Comparison of ENCODE assay signal across 14 cellular contexts in genomic region chr20:32450484-32451061, GRCh38.
DNase-seq lines count a peak whose midpoint lies in the region; TF ChIP-seq lines count a peak whose summit lies in the region.
"Had no signal": no experiment of that assay in that cellular context is flagged by ENCODE, and none has a peak within 500 bp of the region (broad histone marks: within the 10 kb centered on the region; RNA-seq: fewer than 3 reads in every experiment).

No MANE protein-coding gene starts in this region.

- peaks cover 71 to 100% (median 100%) of the 10 kb centered on the region in 11 experiments; a peak in 21 of 22 replicates for H4K20me1 ChIP-seq in BLaER1 treated with 17β-estradiol and CSF1 and Interleukin-3, amounts not matched to agents 10 nM and 100 nM

- peaks cover 44% of the 10 kb centered on the region for H3K36me3 Mint-ChIP-seq in nephron progenitor cell (ENCODE audit: low read depth)

- peaks cover 46% of the 10 kb centered on the region for H3K4me1 Mint-ChIP-seq in nephron progenitor cell

- TF ChIP-seq CTCF in GM10248 (IDR thresholded peaks at IDR 0.05; ENCODE audit: control extremely low read depth, extremely low read depth, low read depth, missing control alignments) = no peak
- TF ChIP-seq CTCF in nephron progenitor cell (IDR thresholded peaks at IDR 0.05) = no peak

- H3K36me3 ChIP-seq in BLaER1 treated with 17β-estradiol and CSF1 and Interleukin-3, amounts not matched to agents 10 nM and 100 nM = peaks cover 69 to 100% (median 91%) of the 10 kb centered on the region in 11 experiments

- CTCF ChIA-PET in GM10248 (lab: Yijun Ruan, JAX) = no interaction called here

- no peaks in the 10 kb centered on the region for H3K9me3 ChIP-seq in BLaER1 treated with 17β-estradiol and CSF1 and Interleukin-3, amounts not matched to agents 10 nM and 100 nM (replicated peaks in 1 of 11)
- H3K9me3 ChIP-seq: right lobe of liver had no signal

- H3K27ac ChIP-seq in BLaER1 treated with 17β-estradiol and CSF1 and Interleukin-3, amounts not matched to agents 10 nM and 100 nM = peak overlapping the region in 1 of 11 experiments; percentile 23; a peak in 3 of 22 replicates
- peak overlapping the region; percentile 70 for H3K27ac ChIP-seq in caudate nucleus (ENCODE audit: low read depth, low read length)
- H3K27ac ChIP-seq: right lobe of liver had no signal

- peak overlapping the region; percentile 92 for H3K27ac Mint-ChIP-seq in nephron progenitor cell

- no peaks in the 10 kb centered on the region for H3K9me3 Mint-ChIP-seq in nephron progenitor cell
- H3K9me3 Mint-ChIP-seq: H9; T-helper 1 cell treated with Interleukin-12 subunit alpha and Interleukin-12 subunit beta and Interleukin-4 antibody, amounts not matched to agents 30 μg/mL and 1 μg/mL, for 36 hours had no signal

- H3K4me3 Mint-ChIP-seq in nephron progenitor cell = no peak overlapping the region
- H3K4me3 Mint-ChIP-seq: H9; T-helper 1 cell treated with Interleukin-12 subunit alpha and Interleukin-12 subunit beta and Interleukin-4 antibody, amounts not matched to agents 30 μg/mL and 1 μg/mL, for 36 hours had no signal

- H3K27me3 Mint-ChIP-seq in nephron progenitor cell (ENCODE audit: low read depth, poor library complexity) = peaks cover 2% of the 10 kb centered on the region

- POLR2A ChIA-PET in GM10248 (lab: Yijun Ruan, JAX) = no interaction called here

- H3K9ac ChIP-seq in BLaER1 treated with 17β-estradiol and CSF1 and Interleukin-3, amounts not matched to agents 10 nM and 100 nM = peak overlapping the region in 3 of 11 experiments; percentile 6 to 59 (median 49); a peak in 4 of 22 replicates

- H3K4me2 ChIP-seq in BLaER1 treated with 17β-estradiol and CSF1 and Interleukin-3, amounts not matched to agents 10 nM and 100 nM = peak overlapping the region in 9 of 11 experiments; percentile 25 to 93 (median 89); a peak in 16 of 22 replicates

- H3K4me3 ChIP-seq in BLaER1 treated with 17β-estradiol and CSF1 and Interleukin-3, amounts not matched to agents 10 nM and 100 nM = no peak overlapping the region
- H3K4me3 ChIP-seq: right lobe of liver had no signal

- H3K4me1 ChIP-seq in BLaER1 treated with 17β-estradiol and CSF1 and Interleukin-3, amounts not matched to agents 10 nM and 100 nM = peaks cover 86 to 100% (median 100%) of the 10 kb centered on the region in 10 experiments

- no peaks in the 10 kb centered on the region for H3K27me3 ChIP-seq in BLaER1 treated with 17β-estradiol and CSF1 and Interleukin-3, amounts not matched to agents 10 nM and 100 nM
- H3K27me3 ChIP-seq: right lobe of liver had no signal

- DNase-seq in GM10248 (ENCODE audit: extremely low spot score) (peak; percentile 18), caudate nucleus (lab: John Stamatoyannopoulos, UW) (no peak), nephron progenitor cell (no peak), foreskin melanocyte (no peak), cerebellum (ENCODE audit: low spot score) (no peak), cerebellar cortex (ENCODE audit: low spot score) (no peak), DMS 273 (lab: John Stamatoyannopoulos, UW; ENCODE audit: unreplicated experiment) (no peak)
- DNase-seq: activated CD4-positive, alpha-beta T cell treated with anti-CD3 and anti-CD28 coated beads for 48 hours; activated effector memory CD4-positive, alpha-beta T cell treated with Interleukin-2 at 50 U/mL for 16 hours; GF-D8; H9 had no signal
